ENCODE assay signal across 1 cellular context in genomic region chr2:129252781-129253460, GRCh38.
TF ChIP-seq lines count a peak whose summit lies in the region.

No MANE protein-coding gene starts in this region.

TF ChIP-seq in H1, 55 proteins besides CTCF, POLR2A, EP300 and RAD21:
- TF ChIP-seq TEAD4 (IDR thresholded peaks at IDR 0.05; ENCODE audit: low read depth, low read length) (no peak), KDM5A (IDR thresholded peaks at IDR 0.05; ENCODE audit: low read length) (no peak), NRF1 (IDR thresholded peaks at IDR 0.05; ENCODE audit: low read depth, low read length) (no peak), CBX5 (IDR thresholded peaks at IDR 0.05; ENCODE audit: low read depth, low read length) (no peak), RXRA (IDR thresholded peaks at IDR 0.05; ENCODE audit: insufficient read depth, low read depth, low read length) (no peak), SP2 (IDR thresholded peaks at IDR 0.05; ENCODE audit: low read length) (no peak), RNF2 (IDR thresholded peaks at IDR 0.05; ENCODE audit: borderline replicate concordance, low read depth, low read length, missing control alignments, poor library complexity, severe bottlenecking) (no peak)
- TF ChIP-seq, protein P1, sequence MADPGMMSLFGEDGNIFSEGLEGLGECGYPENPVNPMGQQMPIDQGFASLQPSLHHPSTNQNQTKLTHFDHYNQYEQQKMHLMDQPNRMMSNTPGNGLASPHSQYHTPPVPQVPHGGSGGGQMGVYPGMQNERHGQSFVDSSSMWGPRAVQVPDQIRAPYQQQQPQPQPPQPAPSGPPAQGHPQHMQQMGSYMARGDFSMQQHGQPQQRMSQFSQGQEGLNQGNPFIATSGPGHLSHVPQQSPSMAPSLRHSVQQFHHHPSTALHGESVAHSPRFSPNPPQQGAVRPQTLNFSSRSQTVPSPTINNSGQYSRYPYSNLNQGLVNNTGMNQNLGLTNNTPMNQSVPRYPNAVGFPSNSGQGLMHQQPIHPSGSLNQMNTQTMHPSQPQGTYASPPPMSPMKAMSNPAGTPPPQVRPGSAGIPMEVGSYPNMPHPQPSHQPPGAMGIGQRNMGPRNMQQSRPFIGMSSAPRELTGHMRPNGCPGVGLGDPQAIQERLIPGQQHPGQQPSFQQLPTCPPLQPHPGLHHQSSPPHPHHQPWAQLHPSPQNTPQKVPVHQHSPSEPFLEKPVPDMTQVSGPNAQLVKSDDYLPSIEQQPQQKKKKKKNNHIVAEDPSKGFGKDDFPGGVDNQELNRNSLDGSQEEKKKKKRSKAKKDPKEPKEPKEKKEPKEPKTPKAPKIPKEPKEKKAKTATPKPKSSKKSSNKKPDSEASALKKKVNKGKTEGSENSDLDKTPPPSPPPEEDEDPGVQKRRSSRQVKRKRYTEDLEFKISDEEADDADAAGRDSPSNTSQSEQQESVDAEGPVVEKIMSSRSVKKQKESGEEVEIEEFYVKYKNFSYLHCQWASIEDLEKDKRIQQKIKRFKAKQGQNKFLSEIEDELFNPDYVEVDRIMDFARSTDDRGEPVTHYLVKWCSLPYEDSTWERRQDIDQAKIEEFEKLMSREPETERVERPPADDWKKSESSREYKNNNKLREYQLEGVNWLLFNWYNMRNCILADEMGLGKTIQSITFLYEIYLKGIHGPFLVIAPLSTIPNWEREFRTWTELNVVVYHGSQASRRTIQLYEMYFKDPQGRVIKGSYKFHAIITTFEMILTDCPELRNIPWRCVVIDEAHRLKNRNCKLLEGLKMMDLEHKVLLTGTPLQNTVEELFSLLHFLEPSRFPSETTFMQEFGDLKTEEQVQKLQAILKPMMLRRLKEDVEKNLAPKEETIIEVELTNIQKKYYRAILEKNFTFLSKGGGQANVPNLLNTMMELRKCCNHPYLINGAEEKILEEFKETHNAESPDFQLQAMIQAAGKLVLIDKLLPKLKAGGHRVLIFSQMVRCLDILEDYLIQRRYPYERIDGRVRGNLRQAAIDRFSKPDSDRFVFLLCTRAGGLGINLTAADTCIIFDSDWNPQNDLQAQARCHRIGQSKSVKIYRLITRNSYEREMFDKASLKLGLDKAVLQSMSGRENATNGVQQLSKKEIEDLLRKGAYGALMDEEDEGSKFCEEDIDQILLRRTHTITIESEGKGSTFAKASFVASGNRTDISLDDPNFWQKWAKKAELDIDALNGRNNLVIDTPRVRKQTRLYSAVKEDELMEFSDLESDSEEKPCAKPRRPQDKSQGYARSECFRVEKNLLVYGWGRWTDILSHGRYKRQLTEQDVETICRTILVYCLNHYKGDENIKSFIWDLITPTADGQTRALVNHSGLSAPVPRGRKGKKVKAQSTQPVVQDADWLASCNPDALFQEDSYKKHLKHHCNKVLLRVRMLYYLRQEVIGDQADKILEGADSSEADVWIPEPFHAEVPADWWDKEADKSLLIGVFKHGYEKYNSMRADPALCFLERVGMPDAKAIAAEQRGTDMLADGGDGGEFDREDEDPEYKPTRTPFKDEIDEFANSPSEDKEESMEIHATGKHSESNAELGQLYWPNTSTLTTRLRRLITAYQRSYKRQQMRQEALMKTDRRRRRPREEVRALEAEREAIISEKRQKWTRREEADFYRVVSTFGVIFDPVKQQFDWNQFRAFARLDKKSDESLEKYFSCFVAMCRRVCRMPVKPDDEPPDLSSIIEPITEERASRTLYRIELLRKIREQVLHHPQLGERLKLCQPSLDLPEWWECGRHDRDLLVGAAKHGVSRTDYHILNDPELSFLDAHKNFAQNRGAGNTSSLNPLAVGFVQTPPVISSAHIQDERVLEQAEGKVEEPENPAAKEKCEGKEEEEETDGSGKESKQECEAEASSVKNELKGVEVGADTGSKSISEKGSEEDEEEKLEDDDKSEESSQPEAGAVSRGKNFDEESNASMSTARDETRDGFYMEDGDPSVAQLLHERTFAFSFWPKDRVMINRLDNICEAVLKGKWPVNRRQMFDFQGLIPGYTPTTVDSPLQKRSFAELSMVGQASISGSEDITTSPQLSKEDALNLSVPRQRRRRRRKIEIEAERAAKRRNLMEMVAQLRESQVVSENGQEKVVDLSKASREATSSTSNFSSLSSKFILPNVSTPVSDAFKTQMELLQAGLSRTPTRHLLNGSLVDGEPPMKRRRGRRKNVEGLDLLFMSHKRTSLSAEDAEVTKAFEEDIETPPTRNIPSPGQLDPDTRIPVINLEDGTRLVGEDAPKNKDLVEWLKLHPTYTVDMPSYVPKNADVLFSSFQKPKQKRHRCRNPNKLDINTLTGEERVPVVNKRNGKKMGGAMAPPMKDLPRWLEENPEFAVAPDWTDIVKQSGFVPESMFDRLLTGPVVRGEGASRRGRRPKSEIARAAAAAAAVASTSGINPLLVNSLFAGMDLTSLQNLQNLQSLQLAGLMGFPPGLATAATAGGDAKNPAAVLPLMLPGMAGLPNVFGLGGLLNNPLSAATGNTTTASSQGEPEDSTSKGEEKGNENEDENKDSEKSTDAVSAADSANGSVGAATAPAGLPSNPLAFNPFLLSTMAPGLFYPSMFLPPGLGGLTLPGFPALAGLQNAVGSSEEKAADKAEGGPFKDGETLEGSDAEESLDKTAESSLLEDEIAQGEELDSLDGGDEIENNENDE (IDR thresholded peaks at IDR 0.05; ENCODE audit: insufficient replicate concordance, low read length): no peak
